ENCODE assay signal across 15 cellular contexts in the genomic region with DNA sequence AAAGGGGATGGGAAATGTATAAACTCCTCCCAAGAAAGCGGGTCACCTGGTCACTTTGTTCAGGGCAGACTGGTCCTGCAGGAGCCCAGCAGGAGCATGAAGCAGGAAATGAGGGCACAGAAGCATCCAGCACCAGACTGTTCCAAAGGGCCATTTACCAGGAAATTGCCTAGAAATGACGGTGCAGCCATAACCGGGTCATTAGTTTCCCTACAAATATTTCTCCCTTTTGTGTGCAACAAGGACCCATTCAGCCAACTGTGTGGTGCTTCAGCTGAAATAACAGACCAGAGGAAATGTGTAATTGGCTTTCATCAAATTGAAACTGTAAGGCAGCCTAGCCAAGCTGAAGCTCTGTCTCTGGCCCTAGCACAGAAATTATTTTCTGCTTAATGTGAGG. TPM values are rescaled to one million over a fixed set of nuclear protein-coding genes. Genes with fewer than 3 reads are reported as not detected.
DNase-seq lines count a peak whose midpoint lies in the region; ATAC-seq and TF ChIP-seq lines count a peak whose summit lies in the region.
"Had no signal": no experiment of that assay in that cellular context is flagged by ENCODE, and none has a peak within 500 bp of the region (broad histone marks: within the 10 kb centered on the region; RNA-seq: fewer than 3 reads in every experiment).

No MANE protein-coding gene starts in this region.

- no peaks in the 10 kb centered on the region for H3K9me3 ChIP-seq in thoracic aorta
- H3K9me3 ChIP-seq: neutrophil had no signal

- no peaks in the 10 kb centered on the region for H3K27me3 ChIP-seq in thoracic aorta (replicated peaks; ENCODE audit: insufficient read depth)

- DNase-seq in NCI-H2081 (lab: John Stamatoyannopoulos, UW) (peak; percentile 20 to 59), NCI-H2081 treated with DMSO at 0.1 percent for 48 hours (lab: John Stamatoyannopoulos, UW) (no peak), foreskin fibroblast (peak; percentile 40 to 68), thoracic aorta (ENCODE audit: low spot score) (no peak), GM10266 (ENCODE audit: extremely low spot score) (no peak)
- no peak for DNase-seq in activated T-cell treated with anti-CD3 and anti-CD28 coated beads, Interleukin-2, amount 50 U/mL, for 1 hour
- DNase-seq: ACHN; activated CD8-positive, alpha-beta memory T cell treated with anti-CD3 and anti-CD28 coated beads, Interleukin-2, amount 50 U/mL, for 4 hours; kidney glomerular epithelial cell; NCI-H1930; stimulated activated CD4-positive, alpha-beta T cell treated with anti-CD3 and anti-CD28 coated beads, Interleukin-2, amount 100 ng/mL, for 48 hours had no signal

- TF ChIP-seq CTCF in VCaP (conservative IDR thresholded peaks at IDR 0.05), result no peak
- TF ChIP-seq CTCF in foreskin fibroblast (IDR thresholded peaks at IDR 0.05; ENCODE audit: low read depth, low read length), result no peak
- TF ChIP-seq CTCF in thoracic aorta (IDR thresholded peaks at IDR 0.05), result no peak
- no peak for TF ChIP-seq CTCF in GM10266 (IDR thresholded peaks at IDR 0.05; ENCODE audit: control insufficient read depth, insufficient read depth, low read depth, missing control alignments)

- H3K36me3 ChIP-seq in thoracic aorta, result no peaks in the 10 kb centered on the region
- H3K36me3 ChIP-seq: neutrophil had no signal

- H3K4me1 ChIP-seq in thoracic aorta (ENCODE audit: control insufficient read depth in 1 of 2, low read depth in 2 of 2), result peaks cover 8 to 23% of the 10 kb centered on the region in 2 donors

- H3K4me3 ChIP-seq in foreskin fibroblast (ENCODE audit: low read depth in 1 of 2, low read length in 2 of 2), result no peak overlapping the region
- H3K4me3 ChIP-seq in thoracic aorta, result no peak overlapping the region
- H3K4me3 ChIP-seq: PC-9 had no signal

- ATAC-seq in thoracic aorta (ENCODE audit: insufficient number of reproducible peaks, low FRiP score, low read depth), result no peak
- ATAC-seq in HG03457 (IDR thresholded peaks at IDR 0.05; ENCODE audit: unreplicated experiment), result no peak

- H3K27ac ChIP-seq in VCaP (0 out of 2 replicates have a peak overlapping the region, but pooled peaks have one; percentile 21), thoracic aorta (peak overlapping the region; percentile 56 to 66)
- H3K27ac ChIP-seq: neutrophil, PC-9 had no signal

RNA-seq across cellular contexts. Expression of gene CTTNBP2NL, which starts 7.6 kb away (rescaled TPM):
- total RNA-seq in thoracic aorta, result 10 to 100 TPM; 32.5 to 66.5 TPM

Comparison
In these comparisons a context has a peak if more than half of its experiments do, and no peak if none do; other contexts are left out.
1. DNase-seq: peak in NCI-H2081 (2 of 2) and foreskin fibroblast (2 of 2); none in NCI-H2081 treated with DMSO at 0.1 percent for 48 hours (single experiment), thoracic aorta (single experiment), activated T-cell treated with anti-CD3 and anti-CD28 coated beads, Interleukin-2, amount 50 U/mL, for 1 hour (single experiment) and GM10266 (single experiment).